ENCODE assay signal across 8 cellular contexts in the genomic region with DNA sequence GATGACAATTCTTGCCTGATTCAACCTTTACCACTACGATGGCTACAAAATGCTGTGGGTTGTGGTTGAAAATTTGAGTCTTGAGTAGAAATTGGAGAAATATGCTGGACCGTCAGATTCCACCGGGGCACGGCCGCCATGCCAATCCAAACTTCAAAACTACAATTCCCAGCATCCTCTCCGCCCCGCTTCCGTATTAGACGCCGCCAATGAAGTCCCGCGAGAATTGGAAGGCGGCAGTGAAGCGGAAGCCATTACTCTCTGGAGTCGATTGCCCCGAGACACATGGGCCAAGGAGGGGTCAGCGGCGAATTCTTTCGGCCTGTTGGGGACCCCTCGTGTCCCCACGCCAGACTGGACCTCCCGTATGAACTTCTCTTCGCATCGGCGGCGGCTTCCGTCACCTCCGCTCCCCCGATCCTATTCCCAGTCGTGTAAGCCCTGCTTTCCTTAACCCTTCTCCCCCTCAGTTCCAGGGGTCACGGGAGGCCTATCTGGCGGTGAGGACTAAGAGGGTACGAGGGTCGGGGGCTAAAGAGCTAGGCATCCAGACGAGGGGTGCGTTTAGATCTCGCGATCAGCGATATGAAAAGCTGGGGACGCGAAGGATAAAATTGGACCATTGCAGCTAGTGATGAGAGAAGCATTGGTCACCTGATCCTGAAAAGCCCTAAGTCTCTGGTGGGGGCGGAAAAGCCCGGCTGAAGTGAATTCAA. TPM values are rescaled to one million over a fixed set of nuclear protein-coding genes. Genes with fewer than 3 reads are reported as not detected.
A peak's percentile ranks its signal among the peaks of the same experiment; 100 is the strongest.
DNase-seq lines count a peak whose midpoint lies in the region; ATAC-seq and TF ChIP-seq lines count a peak whose summit lies in the region.

TSS of gene ZNF317 (plus strand) at position 239 of the 716 bp plus-strand sequence. CDS start 15,620 bp downstream, outside the sequence.

- CTCF ChIA-PET in activated CD4-positive, alpha-beta memory T cell treated with anti-CD3 and anti-CD28 coated beads for 36 hours (lab: Charles Lee): no interaction called here

- peak; percentile 95 for ATAC-seq in GM19397 (IDR thresholded peaks at IDR 0.05; ENCODE audit: unreplicated experiment)
- ATAC-seq in HG03571 (IDR thresholded peaks at IDR 0.05; ENCODE audit: unreplicated experiment): peak; percentile 96

- H3K4me3 ChIP-seq in lower leg skin (ENCODE audit: low read depth, poor library complexity, severe bottlenecking): peak within 1 kb of the TSS; percentile 98

- H3K27ac Mint-ChIP-seq in activated CD4-positive, alpha-beta memory T cell treated with anti-CD3 and anti-CD28 coated beads for 36 hours: peak within 1 kb of the TSS; percentile 94

- H3K36me3 Mint-ChIP-seq in activated CD4-positive, alpha-beta memory T cell treated with anti-CD3 and anti-CD28 coated beads for 36 hours: peaks cover 29% of the 10 kb centered on the region

- TF ChIP-seq CTCF in C4-2B (conservative IDR thresholded peaks at IDR 0.05) (no peak), lower leg skin (IDR thresholded peaks at IDR 0.05) (no peak)

- H3K4me3 Mint-ChIP-seq in activated CD4-positive, alpha-beta memory T cell treated with anti-CD3 and anti-CD28 coated beads for 36 hours: peak within 1 kb of the TSS; percentile 98

- peaks cover 16% of the 10 kb centered on the region for H3K9me3 Mint-ChIP-seq in activated CD4-positive, alpha-beta memory T cell treated with anti-CD3 and anti-CD28 coated beads for 36 hours

- POLR2A ChIA-PET in activated CD4-positive, alpha-beta memory T cell treated with anti-CD3 and anti-CD28 coated beads for 36 hours (lab: Charles Lee): interaction anchor here (0.5 to 0.7 kb wide), 2 partner anchors 295 to 720 kb away, joined by 3 read pairs; partner anchors contain the start of gene ZNF266

- intact Hi-C loops in activated CD4-positive, alpha-beta memory T cell treated with anti-CD3 and anti-CD28 coated beads for 36 hours (cut with micrococcal nuclease): loop anchor here (1.0 to 5.0 kb wide), 3 partner anchors 182 to 308 kb away; partner anchors contain the start of genes MBD3L1, ZNF266, ZNF558 and ZNF559
- intact Hi-C loops in lower leg skin (cut with DNase I; ENCODE audit: low total_unique reads): loop anchor here (10.0 kb wide), 1 partner anchor 1534 kb away; no protein-coding TSS in a partner anchor

- H3K4me1 Mint-ChIP-seq in activated CD4-positive, alpha-beta memory T cell treated with anti-CD3 and anti-CD28 coated beads for 36 hours (ENCODE audit: low read depth): peaks cover 36% of the 10 kb centered on the region

- H3K27ac ChIP-seq in C4-2B: peak within 1 kb of the TSS; percentile 91

- peak in 1 of 2 donors; percentile 12 for TF ChIP-seq POLR2A in lower leg skin (IDR thresholded peaks at IDR 0.05)

- WGBS in lower leg skin, 2 donors: 0 to 1% methylated on average over 35 to 43 of the region's 43 CpGs

- peak; percentile 60 for DNase-seq in NCI-H82 treated with DMSO at 0.1 percent for 48 hours (lab: John Stamatoyannopoulos, UW; ENCODE audit: unreplicated experiment)
- peak; percentile 93 for DNase-seq in activated CD4-positive, alpha-beta memory T cell treated with anti-CD3 and anti-CD28 coated beads for 36 hours
- peak; percentile 92 for DNase-seq in ecto neural progenitor cell (ENCODE audit: low spot score)
- DNase-seq in lower leg skin (ENCODE audit: low spot score in 2 of 2): peak; percentile 93 to 98
- DNase-seq in stimulated activated CD4-positive, alpha-beta T cell treated with anti-CD3 and anti-CD28 coated beads, Interleukin-4, amount 100 ng/mL, for 48 hours (ENCODE audit: low read depth in 2 of 2): peak; percentile 78 to 88

- no peaks in the 10 kb centered on the region for H3K27me3 Mint-ChIP-seq in activated CD4-positive, alpha-beta memory T cell treated with anti-CD3 and anti-CD28 coated beads for 36 hours

RNA-seq across cellular contexts. Expression of gene ZNF317, which starts in this region (rescaled TPM):
- total RNA-seq in activated CD4-positive, alpha-beta memory T cell treated with anti-CD3 and anti-CD28 coated beads for 36 hours: 10 to 100 TPM; 31.8 to 31.9 TPM
- 10 to 100 TPM; 19.4 to 32.4 (median 29.3) TPM for total RNA-seq in lower leg skin

Comparison
In these comparisons a context has a peak if more than half of its experiments do, and no peak if none do; other contexts are left out.
1. Peak in every context shown above with its lines: DNase-seq, ATAC-seq, H3K4me3 ChIP-seq and H3K27ac ChIP-seq.